3 cellular contexts compared by ENCODE assay signal in the genomic region with DNA sequence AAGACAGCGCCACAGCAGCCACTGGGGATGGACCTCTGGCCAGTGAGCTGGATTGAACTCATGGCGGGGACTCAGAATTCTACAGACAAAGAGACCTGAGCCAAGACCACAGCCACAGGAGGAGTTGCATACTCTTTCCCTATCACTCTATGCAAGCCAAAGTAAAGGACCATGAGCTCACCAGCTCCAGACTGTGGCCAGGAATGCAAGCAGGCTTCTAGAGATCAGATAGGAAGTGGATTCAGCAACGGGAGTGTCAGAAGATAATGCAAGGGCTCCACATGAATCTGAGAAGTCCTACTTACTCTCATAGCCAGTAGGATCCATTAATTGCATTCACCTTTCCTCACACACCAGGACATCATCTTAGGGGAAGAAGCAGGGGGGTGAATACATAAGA.
"Had no signal": no experiment of that assay in that cellular context is flagged by ENCODE, and none has a peak within 500 bp of the region (broad histone marks: within the 10 kb centered on the region; RNA-seq: fewer than 3 reads in every experiment).

No MANE protein-coding gene starts in this region.

- H3K4me3 ChIP-seq: GM12878 had no signal

- DNase-seq: GDM1, GF-D8 had no signal
